ENCODE assay signal across 1 cellular context in the genomic region with DNA sequence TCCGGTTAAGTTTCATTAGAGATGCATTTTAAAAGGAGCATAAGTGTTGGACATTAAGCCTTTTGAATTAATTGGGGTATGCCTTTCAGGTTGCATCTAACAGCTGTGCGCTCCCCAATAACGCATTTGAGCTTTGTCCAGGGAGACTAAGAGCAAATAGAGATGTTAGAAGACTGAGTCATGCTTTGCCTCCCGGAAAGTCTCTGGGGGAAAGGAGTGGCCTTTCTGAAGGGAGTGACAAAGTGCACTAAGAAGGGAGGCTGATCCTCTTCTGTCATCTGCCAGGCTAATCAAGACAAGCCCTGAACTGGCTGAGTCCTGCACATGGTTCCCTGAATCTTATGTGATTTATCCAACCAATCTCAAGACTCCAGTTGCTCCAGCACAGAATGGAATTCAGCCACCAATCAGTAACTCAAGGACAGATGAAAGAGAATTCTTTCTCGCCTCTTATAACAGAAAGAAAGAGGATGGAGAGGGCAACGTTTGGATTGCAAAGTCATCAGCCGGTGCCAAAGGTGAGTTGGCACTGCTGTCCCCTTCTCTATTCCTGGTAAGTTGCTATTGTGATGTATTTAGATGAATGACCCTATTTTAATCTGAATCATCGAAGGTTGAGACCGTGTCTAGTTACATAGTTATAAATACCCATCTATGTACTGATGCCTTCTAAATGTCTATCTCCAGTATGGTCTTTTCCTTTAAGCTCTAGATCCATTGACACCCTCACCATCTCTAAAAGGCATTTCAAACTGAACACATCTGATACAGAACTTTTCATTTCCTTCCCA.
TF ChIP-seq lines count a peak whose summit lies in the region.

No MANE protein-coding gene starts in this region.

TF ChIP-seq in GM12878, 131 proteins besides CTCF, POLR2A, EP300 and RAD21:
- TF ChIP-seq MTA2 (IDR thresholded peaks at IDR 0.05; ENCODE audit: low read depth), result no peak
- TF ChIP-seq HDAC6 (IDR thresholded peaks at IDR 0.05; ENCODE audit: unreplicated experiment), result no peak
- TF ChIP-seq BMI1 (IDR thresholded peaks at IDR 0.05; ENCODE audit: borderline replicate concordance), result no peak
- no peak for TF ChIP-seq SREBF2 (IDR thresholded peaks at IDR 0.05; ENCODE audit: low read length)
- no peak for TF ChIP-seq RBBP5 (conservative IDR thresholded peaks at IDR 0.05)
- TF ChIP-seq NRF1 (conservative IDR thresholded peaks at IDR 0.05; ENCODE audit: low read depth, low read length), result no peak
- TF ChIP-seq ZSCAN29 (IDR thresholded peaks at IDR 0.05), result no peak
- TF ChIP-seq USF2 (IDR thresholded peaks at IDR 0.05; ENCODE audit: borderline replicate concordance, low read depth, low read length), result no peak
- no peak for TF ChIP-seq NR2C1 (IDR thresholded peaks at IDR 0.05)
- TF ChIP-seq ATF3 (IDR thresholded peaks at IDR 0.05; ENCODE audit: borderline replicate concordance, extremely low read depth, low read depth, low read length), result no peak
- TF ChIP-seq STAT3 (IDR thresholded peaks at IDR 0.05; ENCODE audit: low read depth, low read length), result no peak
